In genomic region chr19:5563008-5563431, GRCh38 we compare ENCODE assay signal across 1 cellular context.
TF ChIP-seq lines count a peak whose summit lies in the region.

No MANE protein-coding gene starts in this region.

TF ChIP-seq in SK-N-SH, 30 proteins besides CTCF, POLR2A, EP300 and RAD21 (continued from another document):
- TF ChIP-seq, protein P1, sequence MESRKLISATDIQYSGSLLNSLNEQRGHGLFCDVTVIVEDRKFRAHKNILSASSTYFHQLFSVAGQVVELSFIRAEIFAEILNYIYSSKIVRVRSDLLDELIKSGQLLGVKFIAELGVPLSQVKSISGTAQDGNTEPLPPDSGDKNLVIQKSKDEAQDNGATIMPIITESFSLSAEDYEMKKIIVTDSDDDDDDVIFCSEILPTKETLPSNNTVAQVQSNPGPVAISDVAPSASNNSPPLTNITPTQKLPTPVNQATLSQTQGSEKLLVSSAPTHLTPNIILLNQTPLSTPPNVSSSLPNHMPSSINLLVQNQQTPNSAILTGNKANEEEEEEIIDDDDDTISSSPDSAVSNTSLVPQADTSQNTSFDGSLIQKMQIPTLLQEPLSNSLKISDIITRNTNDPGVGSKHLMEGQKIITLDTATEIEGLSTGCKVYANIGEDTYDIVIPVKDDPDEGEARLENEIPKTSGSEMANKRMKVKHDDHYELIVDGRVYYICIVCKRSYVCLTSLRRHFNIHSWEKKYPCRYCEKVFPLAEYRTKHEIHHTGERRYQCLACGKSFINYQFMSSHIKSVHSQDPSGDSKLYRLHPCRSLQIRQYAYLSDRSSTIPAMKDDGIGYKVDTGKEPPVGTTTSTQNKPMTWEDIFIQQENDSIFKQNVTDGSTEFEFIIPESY (IDR thresholded peaks at IDR 0.05; ENCODE audit: borderline replicate concordance, low read depth): no peak
- TF ChIP-seq POLR2AphosphoS5 (IDR thresholded peaks at IDR 0.05; ENCODE audit: low read depth, low read length): no peak
- no peak for TF ChIP-seq FOSL2 (IDR thresholded peaks at IDR 0.05; ENCODE audit: borderline replicate concordance, low read depth)
- TF ChIP-seq MXI1 (IDR thresholded peaks at IDR 0.05; ENCODE audit: low read depth, low read length): no peak
- TF ChIP-seq RCOR1 (IDR thresholded peaks at IDR 0.05; ENCODE audit: low read length): no peak
- no peak for TF ChIP-seq FOXM1 (IDR thresholded peaks at IDR 0.05; ENCODE audit: low read depth)
